In the genomic region with DNA sequence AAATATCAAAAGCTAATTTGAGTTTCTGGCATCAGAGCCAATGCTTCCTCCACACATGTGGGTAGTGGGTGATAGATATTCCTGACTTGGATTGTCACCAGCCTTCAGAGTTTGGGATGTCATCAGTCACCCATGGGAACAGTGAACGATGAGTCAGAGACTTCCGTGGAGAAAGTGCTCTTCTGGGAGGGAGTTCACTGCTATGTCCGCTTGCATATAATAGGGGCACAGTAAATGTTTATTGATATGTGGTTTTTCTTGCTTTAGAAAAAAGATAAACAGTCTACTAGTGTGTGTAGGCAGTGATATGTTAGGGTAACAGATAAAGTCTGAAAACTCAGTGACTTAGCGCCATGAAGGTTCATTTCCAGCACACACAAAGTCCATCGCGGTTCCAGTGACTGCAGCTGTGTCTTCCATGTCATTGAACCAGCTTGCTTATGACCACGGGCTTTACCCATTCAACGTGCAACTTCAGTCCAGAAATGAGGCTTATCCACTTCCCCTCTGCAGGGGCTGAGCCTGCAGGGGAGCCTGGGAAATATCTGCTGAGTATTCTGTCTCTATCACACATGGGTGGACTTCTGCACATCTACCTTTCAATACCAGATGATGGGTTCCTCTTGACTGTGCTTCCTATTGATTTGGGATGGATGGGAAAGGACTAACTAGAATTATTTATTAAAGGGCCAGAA, we compare ENCODE assay signal across 1 cellular context.
TF ChIP-seq lines count a peak whose summit lies in the region.

No MANE protein-coding gene starts in this region.

TF ChIP-seq in IMR-90, 13 proteins besides CTCF, POLR2A, EP300 and RAD21:
- TF ChIP-seq USF2 (IDR thresholded peaks at IDR 0.05; ENCODE audit: low read depth, low read length) = no peak
- no peak for TF ChIP-seq BHLHE40 (IDR thresholded peaks at IDR 0.05; ENCODE audit: low read depth, low read length)
- no peak for TF ChIP-seq MAFK (IDR thresholded peaks at IDR 0.05; ENCODE audit: low read depth, low read length)
- no peak for TF ChIP-seq SMC3 (IDR thresholded peaks at IDR 0.05; ENCODE audit: low read depth, low read length)
- TF ChIP-seq MAZ (IDR thresholded peaks at IDR 0.05; ENCODE audit: borderline replicate concordance, low read depth, low read length) = no peak
- TF ChIP-seq RCOR1 (IDR thresholded peaks at IDR 0.05; ENCODE audit: insufficient replicate concordance, low read length) = no peak
- TF ChIP-seq RFX5 (IDR thresholded peaks at IDR 0.05; ENCODE audit: low read depth, low read length) = no peak
- TF ChIP-seq FOS (IDR thresholded peaks at IDR 0.05; ENCODE audit: low read depth, low read length) = no peak
- no peak for TF ChIP-seq NFE2L2 (IDR thresholded peaks at IDR 0.05; ENCODE audit: low read depth, low read length)
- TF ChIP-seq CEBPB (IDR thresholded peaks at IDR 0.05; ENCODE audit: low read depth, low read length) = no peak
- no peak for TF ChIP-seq CHD1 (IDR thresholded peaks at IDR 0.05; ENCODE audit: low read depth, low read length)
- no peak for TF ChIP-seq MXI1 (IDR thresholded peaks at IDR 0.05; ENCODE audit: borderline replicate concordance, low read depth, low read length)
- TF ChIP-seq ELK1 (IDR thresholded peaks at IDR 0.05; ENCODE audit: borderline replicate concordance, low read depth, low read length) = no peak
